ENCODE assay signal across 8 cellular contexts in genomic region chr5:43227655-43228054, GRCh38. TPM values are rescaled to one million over a fixed set of nuclear protein-coding genes. Genes with fewer than 3 reads are reported as not detected.
A peak's percentile ranks its signal among the peaks of the same experiment; 100 is the strongest.
DNase-seq lines count a peak whose midpoint lies in the region; ATAC-seq and TF ChIP-seq lines count a peak whose summit lies in the region.

No MANE protein-coding gene starts in this region.

- 18 to 40% (median 28%) methylated on average over 1 of the region's 1 CpG for WGBS in adrenal gland, 4 donors
- 17% methylated on average over 1 of the region's 1 CpG for WGBS in liver
- 15 to 45% (median 24%) methylated on average over 1 of the region's 1 CpG for WGBS in stomach, 5 donors

- no peaks in the 10 kb centered on the region for H3K36me3 ChIP-seq in adrenal gland (replicated peaks in 1 of 2)
- H3K36me3 ChIP-seq in liver (ENCODE audit: control insufficient read depth in 4 of 4, insufficient read depth in 3 of 4, low read depth in 1 of 4, low read length in 3 of 4) = no peaks in the 10 kb centered on the region
- no peaks in the 10 kb centered on the region for H3K36me3 ChIP-seq in stomach

- peak; percentile 88 to 92 for TF ChIP-seq RAD21 in liver (IDR thresholded peaks at IDR 0.05)

- intact Hi-C loops in adrenal gland (cut with DNase I) (loop anchor here in 1 of 2 donors (10.0 kb wide), 1 partner anchor 157 kb away; no protein-coding TSS in a partner anchor), stomach (cut with DNase I; ENCODE audit: low total_unique reads) (no loop called here)

- in situ Hi-C loops in Caki2 (cut with HindIII; ENCODE audit: low pct_unique_long_range_greater_than_20kb, low sequenced_read_pairs) = no loop called here

- H3K4me1 Mint-ChIP-seq in HFFc6 (ENCODE audit: low read depth) = no peaks in the 10 kb centered on the region

- no peaks in the 10 kb centered on the region for H3K9me3 ChIP-seq in adrenal gland (replicated peaks in 1 of 3)
- H3K9me3 ChIP-seq in liver (ENCODE audit: control insufficient read depth in 4 of 4, low read length in 3 of 4) = no peaks in the 10 kb centered on the region
- no peaks in the 10 kb centered on the region for H3K9me3 ChIP-seq in stomach

- ATAC-seq in GM21825 (IDR thresholded peaks at IDR 0.05; ENCODE audit: unreplicated experiment) = no peak
- ATAC-seq in activated naive CD4-positive, alpha-beta T cell treated with anti-CD3 and anti-CD28 coated beads, Interleukin-2, amount 50 U/mL, for 72 hours = no peak

- H3K9me3 Mint-ChIP-seq in HFFc6 = no peaks in the 10 kb centered on the region
- no peaks in the 10 kb centered on the region for H3K9me3 Mint-ChIP-seq in activated naive CD4-positive, alpha-beta T cell treated with anti-CD3 and anti-CD28 coated beads, Interleukin-2, amount 50 U/mL, for 72 hours

- no peaks in the 10 kb centered on the region for H3K36me3 Mint-ChIP-seq in HFFc6 (ENCODE audit: low read depth)
- no peaks in the 10 kb centered on the region for H3K36me3 Mint-ChIP-seq in activated naive CD4-positive, alpha-beta T cell treated with anti-CD3 and anti-CD28 coated beads, Interleukin-2, amount 50 U/mL, for 72 hours

- H3K4me3 ChIP-seq in adrenal gland = no peak overlapping the region
- no peak overlapping the region for H3K4me3 ChIP-seq in liver (ENCODE audit: low read depth in 1 of 3, low read length in 3 of 3)
- H3K4me3 ChIP-seq in stomach = no peak overlapping the region

- H3K27me3 Mint-ChIP-seq in HFFc6 (ENCODE audit: insufficient read depth) = no peaks in the 10 kb centered on the region; the same call in 1 of the 2 replicates

- H3K27ac ChIP-seq in adrenal gland (no peak overlapping the region), liver (ENCODE audit: low read depth in 1 of 2, low read length in 2 of 2) (no peak overlapping the region), stomach (no peak overlapping the region)

- TF ChIP-seq POLR2A in adrenal gland (IDR thresholded peaks at IDR 0.05) = no peak
- TF ChIP-seq POLR2A in stomach (IDR thresholded peaks at IDR 0.05) = no peak

- no peaks in the 10 kb centered on the region for H3K27me3 ChIP-seq in adrenal gland
- H3K27me3 ChIP-seq in liver (ENCODE audit: control insufficient read depth in 4 of 4, insufficient read depth in 4 of 4, low read length in 3 of 4) = no peaks in the 10 kb centered on the region
- no peaks in the 10 kb centered on the region for H3K27me3 ChIP-seq in stomach

- H3K27ac Mint-ChIP-seq in HFFc6 = no peak overlapping the region
- H3K27ac Mint-ChIP-seq in activated naive CD4-positive, alpha-beta T cell treated with anti-CD3 and anti-CD28 coated beads, Interleukin-2, amount 50 U/mL, for 72 hours = no peak overlapping the region

- TF ChIP-seq EP300 in stomach (IDR thresholded peaks at IDR 0.05) = no peak

- no peak overlapping the region for H3K9ac ChIP-seq in liver (ENCODE audit: low read depth in 1 of 2, low read length in 2 of 2)

- no peaks in the 10 kb centered on the region for H3K4me1 ChIP-seq in adrenal gland (replicated peaks in 1 of 2)
- peaks cover 0 to 8% (median 5%) of the 10 kb centered on the region in 4 donors for H3K4me1 ChIP-seq in liver (ENCODE audit: control insufficient read depth in 4 of 4, insufficient read depth in 4 of 4, low read length in 3 of 4)
- no peaks in the 10 kb centered on the region for H3K4me1 ChIP-seq in stomach

- peak; percentile 33 for DNase-seq in Caki2 (ENCODE audit: low read depth)
- DNase-seq in HFFc6 = peak; percentile 43
- peak in 2 of 7 donors; percentile 12 to 22 for DNase-seq in adrenal gland
- no peak for DNase-seq in stomach
- DNase-seq in activated naive CD4-positive, alpha-beta T cell treated with anti-CD3 and anti-CD28 coated beads, Interleukin-2, amount 50 U/mL, for 72 hours (ENCODE audit: low spot score in 2 of 2) = no peak
- no peak for DNase-seq in stimulated activated CD4-positive, alpha-beta T cell treated with anti-CD3 and anti-CD28 coated beads, Interleukin-1b, Interleukin-23, amount 100 ng/mL, for 48 hours

- H3K4me3 Mint-ChIP-seq in HFFc6 = no peak overlapping the region

- TF ChIP-seq CTCF in HFFc6 (IDR thresholded peaks at IDR 0.05) = peak; percentile 83
- TF ChIP-seq CTCF in adrenal gland (IDR thresholded peaks at IDR 0.05) = peak in 5 of 6 experiments; percentile 45 to 66 (median 57)
- TF ChIP-seq CTCF in liver (IDR thresholded peaks at IDR 0.05; ENCODE audit: low read depth, low read length, missing input control) = peak; percentile 68
- peak in 3 of 7 experiments; percentile 18 to 30 (median 23) for TF ChIP-seq CTCF in stomach (IDR thresholded peaks at IDR 0.05)

TF ChIP-seq in liver, 16 proteins besides CTCF, POLR2A, EP300 and RAD21:
- TF ChIP-seq JUND (IDR thresholded peaks at IDR 0.05) (peak; percentile 38 to 43), HNF4G (IDR thresholded peaks at IDR 0.05) (no peak), NR2F2 (IDR thresholded peaks at IDR 0.05) (peak; percentile 38), ATF3 (IDR thresholded peaks at IDR 0.05) (no peak), EGR1 (IDR thresholded peaks at IDR 0.05; ENCODE audit: low read depth in 2 of 2) (no peak), FOXA2 (IDR thresholded peaks at IDR 0.05) (peak; percentile 69), SP1 (IDR thresholded peaks at IDR 0.05) (peak; percentile 26), MAX (IDR thresholded peaks at IDR 0.05) (peak; percentile 41), GABPA (IDR thresholded peaks at IDR 0.05 in 1 of 2, conservative IDR thresholded peaks at IDR 0.05 in 1 of 2) (peak in 1 of 2 donors; percentile 24), HNF4A (conservative IDR thresholded peaks at IDR 0.05) (peak; percentile 78 to 84), REST (IDR thresholded peaks at IDR 0.05) (no peak), YY1 (IDR thresholded peaks at IDR 0.05) (peak; percentile 36), RXRA (IDR thresholded peaks at IDR 0.05) (peak; percentile 22 to 63), ZBTB33 (IDR thresholded peaks at IDR 0.05) (no peak), TAF1 (conservative IDR thresholded peaks at IDR 0.05) (no peak), FOXA1 (IDR thresholded peaks at IDR 0.05) (no peak)

RNA-seq across cellular contexts. Expression of gene NIM1K, which starts 35.6 kb away (rescaled TPM):
- 0.10 TPM in 1 of 2 replicates, not detected in the other for total RNA-seq in Caki2 (2014; rRNA removed; shearing (Covaris generic); ENCODE audit: low replicate concordance)
- total RNA-seq in HFFc6 (2021; fragmentation: NEBNext Ultra II Directional; extraction: Animal tissue kit (Norgen Biotek cat#: 25700)) = under 1 TPM; 0.14 to 0.85 (median 0.38) TPM
- total RNA-seq in adrenal gland (1 to 10 TPM in 4 of 8 donors, under 1 TPM in 4; 0.18 to 3.0 (median 0.98) TPM), liver (not detected), stomach (1 to 10 TPM in 2 of 5 donors, under 1 TPM in 1, not detected in 2; 0.43 to 3.5 (median 1.3) TPM)
- polyA plus RNA-seq in adrenal gland (1 to 10 TPM; 1.1 to 3.9 (median 2.2) TPM), liver (under 1 TPM; 0.07 to 0.15 TPM), stomach (under 1 TPM; 0.45 to 0.92 (median 0.56) TPM)
- total RNA-seq in activated naive CD4-positive, alpha-beta T cell treated with anti-CD3 and anti-CD28 coated beads, Interleukin-2, amount 50 U/mL, for 72 hours = 1 to 10 TPM in 1 of 2 donors, under 1 TPM in 1; 0.14 to 2.3 TPM

Comparison
In these comparisons a context has a peak if more than half of its experiments do, and no peak if none do; other contexts are left out.
1. DNase-seq: peak in Caki2 (single experiment) and HFFc6 (single experiment); none in stomach (single experiment), activated naive CD4-positive, alpha-beta T cell treated with anti-CD3 and anti-CD28 coated beads, Interleukin-2, amount 50 U/mL, for 72 hours (0 of 2) and stimulated activated CD4-positive, alpha-beta T cell treated with anti-CD3 and anti-CD28 coated beads, Interleukin-1b, Interleukin-23, amount 100 ng/mL, for 48 hours (single experiment).